Comparison of ENCODE assay signal across 8 cellular contexts in the genomic region with DNA sequence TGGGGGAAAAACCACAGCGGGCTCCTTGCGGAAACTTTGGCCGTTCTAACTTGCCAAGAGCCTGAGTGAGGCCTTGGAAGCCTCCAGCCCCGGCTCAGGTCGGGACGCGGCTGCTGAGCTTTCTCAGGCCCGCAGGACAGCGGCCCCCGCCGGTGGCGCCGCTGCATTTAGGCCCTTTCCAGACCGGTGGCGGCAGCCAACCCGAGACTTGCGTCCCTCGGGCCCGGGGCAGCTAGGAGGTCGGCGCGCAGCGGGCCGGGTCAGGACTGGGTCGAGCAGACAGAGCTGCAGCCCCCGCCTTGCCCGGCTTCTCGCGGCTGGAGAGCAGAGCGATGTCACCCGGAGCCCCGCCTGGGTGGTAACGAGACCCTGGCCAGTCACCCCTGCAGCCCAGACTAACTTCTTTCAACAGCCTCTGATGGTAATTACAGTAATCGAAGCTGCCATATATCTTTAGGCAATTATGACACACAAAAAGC. TPM values are rescaled to one million over a fixed set of nuclear protein-coding genes. Genes with fewer than 3 reads are reported as not detected.
DNase-seq lines count a peak whose midpoint lies in the region; ATAC-seq and TF ChIP-seq lines count a peak whose summit lies in the region.

No MANE protein-coding gene starts in this region.

- CTCF ChIA-PET in CD4-positive, alpha-beta T cell (lab: Charles Lee): interaction anchor here (1.2 kb wide), 1 partner anchor 36 kb away, joined by 3 read pairs; no protein-coding TSS in a partner anchor

- no peak overlapping the region for H3K4ac ChIP-seq in neuronal stem cell (ENCODE audit: low read length)

- peak overlapping the region; percentile 55 for H3K4me2 ChIP-seq in neuronal stem cell (ENCODE audit: insufficient read depth, low read length, poor library complexity, severe bottlenecking)

- no peaks in the 10 kb centered on the region for H3K9me3 ChIP-seq in CD4-positive, alpha-beta T cell (ENCODE audit: control insufficient read depth, low read length)
- H3K9me3 ChIP-seq in esophagus squamous epithelium: no peaks in the 10 kb centered on the region
- peaks cover 0 to 2% of the 10 kb centered on the region in 2 donors for H3K9me3 ChIP-seq in neuronal stem cell (replicated peaks in 1 of 2; ENCODE audit: control insufficient read depth in 2 of 2, insufficient read depth in 1 of 2, low read depth in 1 of 2, low read length in 2 of 2)
- no peaks in the 10 kb centered on the region for H3K9me3 ChIP-seq in WERI-Rb-1 (ENCODE audit: severe bottlenecking)

- no peaks in the 10 kb centered on the region for H3K79me1 ChIP-seq in neuronal stem cell (ENCODE audit: low read depth, low read length)

- no peaks in the 10 kb centered on the region for H3K36me3 Mint-ChIP-seq in CD4-positive, alpha-beta T cell (ENCODE audit: low read depth)

- peak overlapping the region; percentile 90 for H3K18ac ChIP-seq in neuronal stem cell (ENCODE audit: low read length)

- peak overlapping the region; percentile 69 for H3K4me3 Mint-ChIP-seq in CD4-positive, alpha-beta T cell

- no peak overlapping the region for H3K27ac Mint-ChIP-seq in CD4-positive, alpha-beta T cell

- peaks cover 51% of the 10 kb centered on the region for H3K4me1 Mint-ChIP-seq in CD4-positive, alpha-beta T cell (ENCODE audit: low read depth)

- no peak overlapping the region for H3K14ac ChIP-seq in neuronal stem cell (ENCODE audit: low read length)

- H3K4me1 ChIP-seq in esophagus squamous epithelium: peaks cover 46 to 77% (median 54%) of the 10 kb centered on the region in 3 donors
- H3K4me1 ChIP-seq in neuronal stem cell (ENCODE audit: control insufficient read depth in 2 of 2, insufficient read depth in 1 of 2, low read depth in 1 of 2, low read length in 2 of 2): peaks cover 34 to 53% of the 10 kb centered on the region in 2 donors

- peak overlapping the region; percentile 89 for H2BK5ac ChIP-seq in neuronal stem cell (ENCODE audit: low read length)

- no peak overlapping the region for H4K8ac ChIP-seq in neuronal stem cell (ENCODE audit: low read depth, low read length)

- H3K9ac ChIP-seq in neuronal stem cell (ENCODE audit: low read depth, low read length, poor library complexity): peak overlapping the region; percentile 53

- H3K27me3 Mint-ChIP-seq in CD4-positive, alpha-beta T cell: peaks cover 94% of the 10 kb centered on the region

- POLR2A ChIA-PET in CD4-positive, alpha-beta T cell (lab: Charles Lee): interaction anchor here (1.1 to 1.3 kb wide), 2 partner anchors 10 to 92 kb away, joined by 3 read pairs; a partner anchor contains a TSS

- H3K27ac ChIP-seq in CD4-positive, alpha-beta T cell (ENCODE audit: low read depth, low read length): no peak overlapping the region
- H3K27ac ChIP-seq in esophagus squamous epithelium (no peak overlapping the region), neuronal stem cell (replicated peaks; ENCODE audit: low read length) (no peak overlapping the region), WERI-Rb-1 (no peak overlapping the region)

- no peak for DNase-seq in CD4-positive, alpha-beta T cell
- DNase-seq in NB4 (ENCODE audit: low read depth) (peak; percentile 56), esophagus squamous epithelium (lab: John Stamatoyannopoulos, UW) (no peak), neuronal stem cell (ENCODE audit: low spot score) (peak; percentile 58), WERI-Rb-1 (no peak), SKM-1 (lab: John Stamatoyannopoulos, UW; ENCODE audit: unreplicated experiment) (no peak), cortex of kidney (lab: John Stamatoyannopoulos, UW) (no peak)

- H3K27me3 ChIP-seq in CD4-positive, alpha-beta T cell (ENCODE audit: control insufficient read depth, insufficient read depth, low read length): peaks cover 98% of the 10 kb centered on the region
- H3K27me3 ChIP-seq in esophagus squamous epithelium: peaks cover 44 to 100% (median 68%) of the 10 kb centered on the region in 4 donors
- H3K27me3 ChIP-seq in neuronal stem cell (ENCODE audit: control insufficient read depth in 3 of 3, insufficient read depth in 3 of 3, low read depth in 1 of 3, low read length in 3 of 3): peaks cover 53 to 100% (median 95%) of the 10 kb centered on the region in 3 experiments
- no peaks in the 10 kb centered on the region for H3K27me3 ChIP-seq in WERI-Rb-1 (ENCODE audit: insufficient read depth, low read depth, severe bottlenecking)

- H4K91ac ChIP-seq in neuronal stem cell (ENCODE audit: low read depth, low read length, poor library complexity): no peak overlapping the region

- H3K4me3 ChIP-seq in NB4 (ENCODE audit: low read depth, low read length) (peak overlapping the region; percentile 1), esophagus squamous epithelium (peak overlapping the region in 3 of 4 donors; percentile 14 to 56 (median 29)), neuronal stem cell (ENCODE audit: low read length in 2 of 2) (peak overlapping the region; percentile 36 to 37), WERI-Rb-1 (ENCODE audit: low read depth, low read length) (no peak overlapping the region)

- TF ChIP-seq CTCF in CD4-positive, alpha-beta T cell (IDR thresholded peaks at IDR 0.05): no peak
- TF ChIP-seq CTCF in NB4 (IDR thresholded peaks at IDR 0.05; ENCODE audit: low read depth, low read length): peak; percentile 5
- peak in 2 of 6 experiments; percentile 22 to 31 for TF ChIP-seq CTCF in esophagus squamous epithelium (IDR thresholded peaks at IDR 0.05)
- no peak for TF ChIP-seq CTCF in WERI-Rb-1 (IDR thresholded peaks at IDR 0.05; ENCODE audit: low read depth, low read length)

- H3K36me3 ChIP-seq in esophagus squamous epithelium (no peaks in the 10 kb centered on the region), neuronal stem cell (replicated peaks in 1 of 2; ENCODE audit: control insufficient read depth in 2 of 2, insufficient read depth in 2 of 2, low read length in 2 of 2) (no peaks in the 10 kb centered on the region), WERI-Rb-1 (no peaks in the 10 kb centered on the region)

- 0% methylated on average over 3 of the region's 34 CpGs; no CpG with 5 or more reads in 1 of the 2 donors for WGBS in esophagus squamous epithelium, 2 donors
- WGBS in neuronal stem cell (ENCODE audit: extremely low coverage in 2 of 2, insufficient read length in 2 of 2, insufficient replicate concordance in 1 of 2), 2 donors: no CpG with 5 or more reads among the region's 34 CpGs

- H2AFZ ChIP-seq in neuronal stem cell (ENCODE audit: low read length): peak overlapping the region; percentile 87

- TF ChIP-seq POLR2A in NB4 (IDR thresholded peaks at IDR 0.05; ENCODE audit: extremely low read depth, insufficient read length): no peak
- no peak for TF ChIP-seq POLR2A in esophagus squamous epithelium (IDR thresholded peaks at IDR 0.05)

- no peak for ATAC-seq in CD4-positive, alpha-beta T cell (ENCODE audit: poor library complexity)
- no peak for ATAC-seq in HG02623 (IDR thresholded peaks at IDR 0.05; ENCODE audit: unreplicated experiment)

- no peaks in the 10 kb centered on the region for H3K9me3 Mint-ChIP-seq in CD4-positive, alpha-beta T cell

- peak overlapping the region; percentile 53 for H2BK120ac ChIP-seq in neuronal stem cell (ENCODE audit: low read depth, low read length)

- peak overlapping the region; percentile 11 for H2AK5ac ChIP-seq in neuronal stem cell (ENCODE audit: low read depth, low read length)

- peak overlapping the region; percentile 78 for H2BK15ac ChIP-seq in neuronal stem cell (ENCODE audit: low read length)

- no peak overlapping the region for H2BK12ac ChIP-seq in neuronal stem cell (ENCODE audit: low read length)

- no peak overlapping the region for H3K23ac ChIP-seq in neuronal stem cell (ENCODE audit: low read depth, low read length, poor library complexity)

- intact Hi-C loops in CD4-positive, alpha-beta T cell (cut with DNase I, micrococcal nuclease): no loop called here
- intact Hi-C loops in esophagus squamous epithelium (cut with DNase I): no loop called here

RNA-seq across cellular contexts. Expression of a gene that starts 2.7 kb away (rescaled TPM):
- not detected for total RNA-seq in CD4-positive, alpha-beta T cell
- total RNA-seq in esophagus squamous epithelium: not detected
- 0.45 TPM for polyA plus RNA-seq in neuronal stem cell (2013, experiment 1 of 2)
- polyA plus RNA-seq in neuronal stem cell (2013, experiment 2 of 2): 0.42 TPM

Comparison
In these comparisons a context has a peak if more than half of its experiments do, and no peak if none do; other contexts are left out.
1. DNase-seq: peak in NB4 (single experiment) and neuronal stem cell (single experiment); none in CD4-positive, alpha-beta T cell (0 of 10), esophagus squamous epithelium (single experiment), WERI-Rb-1 (single experiment), SKM-1 (single experiment) and cortex of kidney (single experiment).